ENCODE assay signal across 22 cellular contexts in the genomic region with DNA sequence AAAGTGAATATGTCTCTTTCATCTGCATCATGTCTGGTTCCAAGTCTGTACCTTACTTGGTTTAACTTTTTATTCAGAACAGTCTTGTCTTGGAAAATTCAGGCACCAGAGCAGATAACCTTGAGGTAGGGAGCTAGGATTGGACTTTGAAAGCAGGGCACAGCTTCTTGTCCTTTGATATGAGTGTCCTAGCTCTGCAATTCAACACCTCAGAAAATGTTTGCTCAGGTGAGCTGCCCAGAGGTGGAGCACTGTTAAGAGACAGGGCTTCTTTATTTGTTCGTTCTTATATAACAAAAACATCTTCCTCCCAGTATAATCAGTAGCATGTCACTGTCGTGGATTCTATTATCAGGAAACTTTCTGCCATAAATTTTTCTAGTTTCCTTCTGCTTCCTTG.
DNase-seq lines count a peak whose midpoint lies in the region; ATAC-seq and TF ChIP-seq lines count a peak whose summit lies in the region.
"Had no signal": no experiment of that assay in that cellular context is flagged by ENCODE, and none has a peak within 500 bp of the region (broad histone marks: within the 10 kb centered on the region; RNA-seq: fewer than 3 reads in every experiment).

No MANE protein-coding gene starts in this region.

- H4K20me1 ChIP-seq in OCI-LY1 (ENCODE audit: insufficient read depth, low read length) = no peaks in the 10 kb centered on the region

- H3K9ac ChIP-seq in OCI-LY1 (ENCODE audit: low read length) (no peak overlapping the region), liver (ENCODE audit: low read depth in 1 of 2, low read length in 2 of 2) (no peak overlapping the region)

- no peaks in the 10 kb centered on the region for H3K27me3 ChIP-seq in OCI-LY1 (ENCODE audit: insufficient read depth, low read length)
- no peaks in the 10 kb centered on the region for H3K27me3 ChIP-seq in liver (ENCODE audit: control insufficient read depth in 4 of 4, insufficient read depth in 4 of 4, low read length in 3 of 4)
- no peaks in the 10 kb centered on the region for H3K27me3 ChIP-seq in stomach
- H3K27me3 ChIP-seq: tibial nerve had no signal

- H3K4me1 ChIP-seq in OCI-LY1 (ENCODE audit: insufficient read depth, low read length, severe bottlenecking) (peaks cover 28% of the 10 kb centered on the region), liver (ENCODE audit: control insufficient read depth in 4 of 4, insufficient read depth in 4 of 4, low read length in 3 of 4) (peaks cover 0 to 6% (median 2%) of the 10 kb centered on the region in 4 donors), stomach (peaks cover 7 to 44% (median 18%) of the 10 kb centered on the region in 4 donors)

- H3K4me3 ChIP-seq in OCI-LY1 (ENCODE audit: low read depth, low read length, poor library complexity, severe bottlenecking) (no peak overlapping the region), liver (ENCODE audit: low read depth in 1 of 3, low read length in 3 of 3) (no peak overlapping the region), stomach (no peak overlapping the region)
- H3K4me3 ChIP-seq: HAP-1, tibial nerve had no signal

- H3K9me3 ChIP-seq in OCI-LY1 (ENCODE audit: low read length) (no peaks in the 10 kb centered on the region), liver (ENCODE audit: control insufficient read depth in 4 of 4, low read length in 3 of 4) (no peaks in the 10 kb centered on the region), stomach (no peaks in the 10 kb centered on the region)
- H3K9me3 ChIP-seq: HAP-1, tibial nerve had no signal

- intact Hi-C loops in stomach (cut with DNase I; ENCODE audit: low total_unique reads) = no loop called here

- H3K27ac ChIP-seq in OCI-LY1 (ENCODE audit: low read depth, low read length, poor library complexity, severe bottlenecking) (peak overlapping the region; percentile 78), liver (ENCODE audit: low read depth in 1 of 2, low read length in 2 of 2) (no peak overlapping the region), stomach (no peak overlapping the region)
- H3K27ac ChIP-seq: tibial nerve had no signal

- ATAC-seq in GM18861 (IDR thresholded peaks at IDR 0.05; ENCODE audit: unreplicated experiment) = no peak
- ATAC-seq: stimulated activated naive CD8-positive, alpha-beta T cell treated with anti-CD3 and anti-CD28 coated beads, Interleukin-15, Interleukin-2, amounts not matched to agents 100 U/mL and 50 U/mL, for 24 hours had no signal

- peak; percentile 71 for DNase-seq in DMS53 treated with DMSO at 0.1 percent for 48 hours (lab: John Stamatoyannopoulos, UW; ENCODE audit: unreplicated experiment)
- peak; percentile 43 for DNase-seq in NCI-H146 (lab: John Stamatoyannopoulos, UW)
- no peak for DNase-seq in iPS-NIHi7 (ENCODE audit: extremely low spot score)
- no peak for DNase-seq in KG1 (lab: John Stamatoyannopoulos, UW)
- no peak for DNase-seq in stomach
- DNase-seq: activated CD4-positive, alpha-beta T cell treated with anti-CD3 and anti-CD28 coated beads, Interleukin-2, amount 50 U/mL, for 1 hour; activated CD8-positive, alpha-beta memory T cell treated with anti-CD3 and anti-CD28 coated beads, Interleukin-2, amount 50 U/mL, for 4 hours; activated naive CD8-positive, alpha-beta T cell treated with anti-CD3 and anti-CD28 coated beads for 36 hours; CD4-positive, alpha-beta T cell; DMS79 treated with DMSO at 0.1 percent for 48 hours; midbrain; NCI-H1092; NCI-H446; nephron progenitor cell; SIG-M5; stimulated activated CD4-positive, alpha-beta T cell treated with anti-CD3 and anti-CD28 coated beads, Interleukin-1b, Interleukin-23, amount 100 ng/mL, for 48 hours; stimulated activated naive CD8-positive, alpha-beta T cell treated with anti-CD3 and anti-CD28 coated beads, Interleukin-15, Interleukin-2, amounts not matched to agents 100 U/mL and 50 U/mL, for 24 hours had no signal

- H3K36me3 ChIP-seq in OCI-LY1 (ENCODE audit: insufficient read depth, low read length) (peaks cover 13% of the 10 kb centered on the region; the same call in 1 of the 2 replicates), liver (ENCODE audit: control insufficient read depth in 4 of 4, insufficient read depth in 3 of 4, low read depth in 1 of 4, low read length in 3 of 4) (no peaks in the 10 kb centered on the region), stomach (no peaks in the 10 kb centered on the region)
- H3K36me3 ChIP-seq: HAP-1, tibial nerve had no signal

- TF ChIP-seq CTCF in OCI-LY1 (IDR thresholded peaks at IDR 0.05; ENCODE audit: low read length) (no peak), liver (IDR thresholded peaks at IDR 0.05; ENCODE audit: low read depth, low read length, missing input control) (no peak), stomach (IDR thresholded peaks at IDR 0.05) (no peak)

- H3K79me2 ChIP-seq in OCI-LY1 (ENCODE audit: insufficient read depth, low read length) = no peaks in the 10 kb centered on the region

- no peaks in the 10 kb centered on the region for H3K9me2 ChIP-seq in OCI-LY1 (ENCODE audit: low read depth, low read length)

- no peak for TF ChIP-seq RAD21 in liver (IDR thresholded peaks at IDR 0.05)

- no peak for TF ChIP-seq EP300 in stomach (IDR thresholded peaks at IDR 0.05)

- no peak overlapping the region for H3K4me2 ChIP-seq in OCI-LY1 (ENCODE audit: low read length)

- no peak overlapping the region for H2AFZ ChIP-seq in OCI-LY1 (ENCODE audit: low read length)

- 43% methylated on average over 2 of the region's 2 CpGs for WGBS in liver
- WGBS in stomach, 5 donors = 17 to 46% (median 25%) methylated on average over 2 of the region's 2 CpGs

- H3F3A ChIP-seq in OCI-LY1 (ENCODE audit: insufficient read depth, low read length) = peaks cover 6% of the 10 kb centered on the region; the same call in 1 of the 2 replicates

- TF ChIP-seq POLR2A in stomach (IDR thresholded peaks at IDR 0.05) = no peak

TF ChIP-seq in liver, 16 proteins besides CTCF, POLR2A, EP300 and RAD21:
- TF ChIP-seq, protein P1, sequence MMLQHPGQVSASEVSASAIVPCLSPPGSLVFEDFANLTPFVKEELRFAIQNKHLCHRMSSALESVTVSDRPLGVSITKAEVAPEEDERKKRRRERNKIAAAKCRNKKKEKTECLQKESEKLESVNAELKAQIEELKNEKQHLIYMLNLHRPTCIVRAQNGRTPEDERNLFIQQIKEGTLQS (IDR thresholded peaks at IDR 0.05) = no peak
- no peak for TF ChIP-seq HNF4G (IDR thresholded peaks at IDR 0.05)
- no peak for TF ChIP-seq REST (IDR thresholded peaks at IDR 0.05)
- peak; percentile 27 to 50 for TF ChIP-seq HNF4A (conservative IDR thresholded peaks at IDR 0.05)

Comparison
In these comparisons a context has a peak if more than half of its experiments do, and no peak if none do; other contexts are left out.
1. DNase-seq: peak in DMS53 treated with DMSO at 0.1 percent for 48 hours (single experiment) and NCI-H146 (single experiment); none in iPS-NIHi7 (single experiment), KG1 (single experiment) and stomach (single experiment).